In the genomic region with DNA sequence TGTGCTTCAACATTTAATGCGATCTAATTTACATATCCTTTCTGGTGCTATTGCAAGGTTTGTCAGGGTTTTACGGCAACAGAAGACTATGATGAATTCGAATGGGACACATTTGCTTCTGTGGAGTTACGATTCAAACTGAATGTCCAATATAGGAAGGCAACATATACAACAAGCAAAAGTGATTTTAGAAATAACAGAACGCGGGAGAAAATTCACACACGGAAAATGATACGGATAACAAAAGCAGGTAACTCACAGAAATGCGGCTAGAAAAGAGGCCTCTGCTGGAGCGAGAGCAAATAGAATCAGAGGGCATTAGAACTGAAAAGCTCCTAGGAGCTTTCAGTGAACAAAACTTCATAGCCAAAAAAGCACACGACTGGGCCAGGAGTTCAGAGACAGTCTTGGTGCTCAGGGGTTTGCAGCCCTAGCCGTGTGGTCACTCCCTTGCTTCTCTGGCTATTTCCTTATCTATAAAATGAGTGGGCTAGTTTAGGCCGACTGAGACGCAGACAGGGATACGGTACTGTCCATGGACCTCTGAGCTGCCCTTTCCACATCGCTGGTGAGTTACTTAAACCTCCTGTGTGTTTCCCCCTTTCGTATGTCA, we compare ENCODE assay signal across 8 cellular contexts. TPM values are rescaled to one million over a fixed set of nuclear protein-coding genes. Genes with fewer than 3 reads are reported as not detected.
DNase-seq lines count a peak whose midpoint lies in the region; ATAC-seq and TF ChIP-seq lines count a peak whose summit lies in the region.

No MANE protein-coding gene starts in this region.

- peak overlapping the region; percentile 88 for H3K4me3 Mint-ChIP-seq in natural killer cell treated with Interleukin-12 subunit alpha and Interleukin-12 subunit beta and Interleukin-15 and Interleukin-18, amount 100 ng/mL, for 72 hours

- peaks cover 26 to 34% of the 10 kb centered on the region in 2 donors for H3K4me1 Mint-ChIP-seq in natural killer cell treated with Interleukin-12 subunit alpha and Interleukin-12 subunit beta and Interleukin-15 and Interleukin-18, amount 100 ng/mL, for 72 hours (ENCODE audit: low read depth in 2 of 2)

- H3K27ac Mint-ChIP-seq in natural killer cell treated with Interleukin-12 subunit alpha and Interleukin-12 subunit beta and Interleukin-15 and Interleukin-18, amount 100 ng/mL, for 72 hours: peak overlapping the region; percentile 98 to 100

- in situ Hi-C loops in SK-MEL-5 (cut with HindIII; ENCODE audit: low pct_unique_long_range_greater_than_20kb, low sequenced_read_pairs): no loop called here

- H3K36me3 Mint-ChIP-seq in natural killer cell treated with Interleukin-12 subunit alpha and Interleukin-12 subunit beta and Interleukin-15 and Interleukin-18, amount 100 ng/mL, for 72 hours: no peaks in the 10 kb centered on the region

- peaks cover 6 to 10% of the 10 kb centered on the region in 2 donors for H3K27me3 Mint-ChIP-seq in natural killer cell treated with Interleukin-12 subunit alpha and Interleukin-12 subunit beta and Interleukin-15 and Interleukin-18, amount 100 ng/mL, for 72 hours

- no peak for TF ChIP-seq CTCF in epithelial cell of esophagus (IDR thresholded peaks at IDR 0.05; ENCODE audit: insufficient read depth, low read depth, low read length, missing control alignments)

- ATAC-seq in GM18907 (IDR thresholded peaks at IDR 0.05; ENCODE audit: unreplicated experiment) (peak; percentile 39), HG03139 (IDR thresholded peaks at IDR 0.05; ENCODE audit: unreplicated experiment) (peak; percentile 21)
- ATAC-seq in natural killer cell treated with Interleukin-12 subunit alpha and Interleukin-12 subunit beta and Interleukin-15 and Interleukin-18, amount 100 ng/mL, for 72 hours: peak; percentile 41 to 43

- DNase-seq in COLO668 (lab: John Stamatoyannopoulos, UW; ENCODE audit: unreplicated experiment) (peak; percentile 64), SK-MEL-5 (ENCODE audit: low read depth, low spot score) (peak; percentile 47), epithelial cell of esophagus (ENCODE audit: low read depth) (no peak), NCI-H1436 treated with DMSO at 0.1 percent for 48 hours (lab: John Stamatoyannopoulos, UW) (no peak)
- DNase-seq in natural killer cell treated with Interleukin-12 subunit alpha and Interleukin-12 subunit beta and Interleukin-15 and Interleukin-18, amount 100 ng/mL, for 72 hours (ENCODE audit: low spot score): no peak
- no peak for DNase-seq in stimulated activated CD4-positive, alpha-beta T cell treated with anti-CD3 and anti-CD28 coated beads, Interleukin-4, amount 100 ng/mL, for 24 hours

- peak overlapping the region; percentile 96 for H3K4me3 ChIP-seq in epithelial cell of esophagus (ENCODE audit: low read length)

- H3K9me3 Mint-ChIP-seq in natural killer cell treated with Interleukin-12 subunit alpha and Interleukin-12 subunit beta and Interleukin-15 and Interleukin-18, amount 100 ng/mL, for 72 hours: no peaks in the 10 kb centered on the region

RNA-seq across cellular contexts. Expression of gene TAX1BP1, which starts 0.6 kb away (rescaled TPM):
- total RNA-seq in SK-MEL-5 (2014; rRNA removed; shearing (Covaris generic)): 269 and 296 TPM in 2 replicates
- 198 and 233 TPM in 2 replicates for polyA plus RNA-seq in SK-MEL-5 (2015; cell fraction: cytosol; rRNA removed)
- polyA plus RNA-seq in SK-MEL-5 (2015; cell fraction: nucleus; rRNA removed): 106 and 108 TPM in 2 replicates
- total RNA-seq in natural killer cell treated with Interleukin-12 subunit alpha and Interleukin-12 subunit beta and Interleukin-15 and Interleukin-18, amount 100 ng/mL, for 72 hours: 100 to 1,000 TPM in 1 of 2 donors, 10 to 100 TPM in 1; 90.6 to 133 TPM

Comparison
In these comparisons a context has a peak if more than half of its experiments do, and no peak if none do; other contexts are left out.
1. DNase-seq: peak in COLO668 (single experiment) and SK-MEL-5 (single experiment); none in epithelial cell of esophagus (single experiment), natural killer cell treated with Interleukin-12 subunit alpha and Interleukin-12 subunit beta and Interleukin-15 and Interleukin-18, amount 100 ng/mL, for 72 hours (single experiment), NCI-H1436 treated with DMSO at 0.1 percent for 48 hours (single experiment) and stimulated activated CD4-positive, alpha-beta T cell treated with anti-CD3 and anti-CD28 coated beads, Interleukin-4, amount 100 ng/mL, for 24 hours (single experiment).
2. Peak in every context shown above with its lines, with median percentiles within 50 percentile points of each other: ATAC-seq.